8 cellular contexts compared by ENCODE assay signal in genomic region chr2:230318190-230319121, GRCh38. TPM values are rescaled to one million over a fixed set of nuclear protein-coding genes. Genes with fewer than 3 reads are reported as not detected.
DNase-seq lines count a peak whose midpoint lies in the region; ATAC-seq, FAIRE-seq and TF ChIP-seq lines count a peak whose summit lies in the region.

No MANE protein-coding gene starts in this region.

- no peaks in the 10 kb centered on the region for H3K27me3 Mint-ChIP-seq in CD4-positive, alpha-beta T cell
- H3K27me3 Mint-ChIP-seq in activated CD8-positive, alpha-beta T cell treated with anti-CD3 and anti-CD28 coated beads for 36 hours = no peaks in the 10 kb centered on the region

- H3K9me3 Mint-ChIP-seq in CD4-positive, alpha-beta T cell = no peaks in the 10 kb centered on the region
- H3K9me3 Mint-ChIP-seq in activated CD8-positive, alpha-beta T cell treated with anti-CD3 and anti-CD28 coated beads for 36 hours = peaks cover 7% of the 10 kb centered on the region

- no peaks in the 10 kb centered on the region for H3K9me3 ChIP-seq in CD4-positive, alpha-beta T cell (ENCODE audit: control insufficient read depth, low read length)

- H3K4me3 ChIP-seq in H7 (ENCODE audit: insufficient read depth, low read depth, low read length) = no peak overlapping the region

- H3K36me3 Mint-ChIP-seq in CD4-positive, alpha-beta T cell (ENCODE audit: low read depth) = peaks cover 16% of the 10 kb centered on the region
- H3K36me3 Mint-ChIP-seq in activated CD8-positive, alpha-beta T cell treated with anti-CD3 and anti-CD28 coated beads for 36 hours (ENCODE audit: low read depth) = peaks cover 26% of the 10 kb centered on the region

- CTCF ChIA-PET in CD4-positive, alpha-beta T cell (lab: Charles Lee) = interaction anchor here (1.1 to 2.2 kb wide), 2 partner anchors 9 to 10 kb away, joined by 3 to 6 read pairs; partner anchors contain the start of gene SP140L
- CTCF ChIA-PET in activated CD8-positive, alpha-beta T cell treated with anti-CD3 and anti-CD28 coated beads for 36 hours (lab: Charles Lee) = interaction anchor here (0.9 kb wide), 1 partner anchor 9 kb away, joined by 3 read pairs; the partner anchor contains the start of gene SP140L

- peak overlapping the region; percentile 87 for H3K27ac Mint-ChIP-seq in CD4-positive, alpha-beta T cell
- peak overlapping the region; percentile 91 for H3K27ac Mint-ChIP-seq in activated CD8-positive, alpha-beta T cell treated with anti-CD3 and anti-CD28 coated beads for 36 hours

- intact Hi-C loops in CD4-positive, alpha-beta T cell (cut with DNase I, micrococcal nuclease) = loop anchor here in 1 of 2 experiments (1.0 to 5.0 kb wide), 4 partner anchors 9 to 100 kb away; partner anchors contain the start of genes SP100, SP110 and SP140L
- intact Hi-C loops in activated CD8-positive, alpha-beta T cell treated with anti-CD3 and anti-CD28 coated beads for 36 hours (cut with micrococcal nuclease) = loop anchor here (5.0 kb wide), 2 partner anchors 61 to 101 kb away; partner anchors contain the start of gene SP110

- no peaks in the 10 kb centered on the region for H3K27me3 ChIP-seq in CD4-positive, alpha-beta T cell (ENCODE audit: control insufficient read depth, insufficient read depth, low read length)
- no peaks in the 10 kb centered on the region for H3K27me3 ChIP-seq in H7 (ENCODE audit: control insufficient read depth, insufficient read depth, low read length)

- no peaks in the 10 kb centered on the region for H3K36me3 ChIP-seq in H7 (replicated peaks; ENCODE audit: control insufficient read depth, insufficient read depth, low read length)

- no peak for DNase-seq in CD4-positive, alpha-beta T cell
- peak; percentile 25 for DNase-seq in GM19239 (ENCODE audit: insufficient read length, low spot score)
- DNase-seq in activated CD8-positive, alpha-beta T cell treated with anti-CD3 and anti-CD28 coated beads for 36 hours = no peak
- DNase-seq in DMS 273 (lab: John Stamatoyannopoulos, UW; ENCODE audit: unreplicated experiment) = no peak
- no peak for DNase-seq in effector CD4-positive, alpha-beta T cell
- no peak for DNase-seq in H7
- no peak for DNase-seq in NCI-H510A (lab: John Stamatoyannopoulos, UW)

- POLR2A ChIA-PET in CD4-positive, alpha-beta T cell (lab: Charles Lee) = interaction anchor here (0.5 to 4.8 kb wide), 18 partner anchors 9 to 284 kb away, joined by 3 to 44 read pairs (median 4); partner anchors contain the start of genes SP110, SP140 and SP140L
- POLR2A ChIA-PET in activated CD8-positive, alpha-beta T cell treated with anti-CD3 and anti-CD28 coated beads for 36 hours (lab: Charles Lee) = interaction anchor here (0.6 to 4.4 kb wide), 5 partner anchors 9 to 100 kb away, joined by 3 to 20 read pairs (median 3); partner anchors contain the start of gene SP140L

- H3K4me1 Mint-ChIP-seq in CD4-positive, alpha-beta T cell (ENCODE audit: low read depth) = peaks cover 84% of the 10 kb centered on the region
- H3K4me1 Mint-ChIP-seq in activated CD8-positive, alpha-beta T cell treated with anti-CD3 and anti-CD28 coated beads for 36 hours (ENCODE audit: low read depth) = peaks cover 53% of the 10 kb centered on the region

- peak; percentile 99 for FAIRE-seq in GM19239 (lab: Jason Lieb, UNC)

- peak overlapping the region; percentile 72 for H3K4me3 Mint-ChIP-seq in CD4-positive, alpha-beta T cell
- H3K4me3 Mint-ChIP-seq in activated CD8-positive, alpha-beta T cell treated with anti-CD3 and anti-CD28 coated beads for 36 hours = peak overlapping the region; percentile 45

- peak; percentile 14 for ATAC-seq in CD4-positive, alpha-beta T cell (ENCODE audit: poor library complexity)
- peak; percentile 34 for ATAC-seq in HG03139 (IDR thresholded peaks at IDR 0.05; ENCODE audit: unreplicated experiment)
- ATAC-seq in activated CD8-positive, alpha-beta T cell treated with anti-CD3 and anti-CD28 coated beads for 36 hours = peak; percentile 8

- H3K27ac ChIP-seq in CD4-positive, alpha-beta T cell (ENCODE audit: low read depth, low read length) = peak overlapping the region; percentile 62

- TF ChIP-seq CTCF in CD4-positive, alpha-beta T cell (IDR thresholded peaks at IDR 0.05) = no peak
- no peak for TF ChIP-seq CTCF in activated CD8-positive, alpha-beta T cell treated with anti-CD3 and anti-CD28 coated beads for 36 hours (IDR thresholded peaks at IDR 0.05)

RNA-seq across cellular contexts. Expression of gene SP140L, which starts 8.5 kb away (rescaled TPM):
- total RNA-seq in CD4-positive, alpha-beta T cell = 10 to 100 TPM; 55.3 to 64.1 TPM
- 10 to 100 TPM; 43.7 to 43.8 TPM for total RNA-seq in activated CD8-positive, alpha-beta T cell treated with anti-CD3 and anti-CD28 coated beads for 36 hours
- 6.0 and 6.5 TPM in 2 replicates for total RNA-seq in H7 (2014; rRNA removed; shearing (Covaris generic))
